Comparison of ENCODE assay signal across 1 cellular context in the genomic region with DNA sequence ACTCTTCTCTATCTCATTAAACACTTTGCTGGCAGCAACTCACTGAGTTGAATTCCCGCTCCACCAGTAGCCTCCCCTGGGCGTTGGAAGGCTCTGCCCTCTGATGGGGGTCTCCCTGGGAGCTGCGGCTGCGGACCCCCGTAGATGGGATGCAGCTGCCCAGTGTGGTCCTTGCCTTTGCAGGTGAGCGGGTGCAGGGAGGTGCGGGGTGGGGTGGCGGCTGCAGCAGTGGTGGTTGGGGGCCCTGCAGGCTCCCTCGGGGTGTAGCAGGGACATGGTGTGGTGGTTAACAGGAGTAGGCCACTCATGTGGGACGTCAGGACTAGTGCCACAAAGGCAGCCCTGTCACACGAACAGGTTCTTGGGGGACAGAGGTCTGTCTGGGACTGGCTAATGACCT.
TF ChIP-seq lines count a peak whose summit lies in the region.

No MANE protein-coding gene starts in this region.

TF ChIP-seq in GM23338, 12 proteins besides CTCF, POLR2A, EP300 and RAD21:
- TF ChIP-seq, protein P1, sequence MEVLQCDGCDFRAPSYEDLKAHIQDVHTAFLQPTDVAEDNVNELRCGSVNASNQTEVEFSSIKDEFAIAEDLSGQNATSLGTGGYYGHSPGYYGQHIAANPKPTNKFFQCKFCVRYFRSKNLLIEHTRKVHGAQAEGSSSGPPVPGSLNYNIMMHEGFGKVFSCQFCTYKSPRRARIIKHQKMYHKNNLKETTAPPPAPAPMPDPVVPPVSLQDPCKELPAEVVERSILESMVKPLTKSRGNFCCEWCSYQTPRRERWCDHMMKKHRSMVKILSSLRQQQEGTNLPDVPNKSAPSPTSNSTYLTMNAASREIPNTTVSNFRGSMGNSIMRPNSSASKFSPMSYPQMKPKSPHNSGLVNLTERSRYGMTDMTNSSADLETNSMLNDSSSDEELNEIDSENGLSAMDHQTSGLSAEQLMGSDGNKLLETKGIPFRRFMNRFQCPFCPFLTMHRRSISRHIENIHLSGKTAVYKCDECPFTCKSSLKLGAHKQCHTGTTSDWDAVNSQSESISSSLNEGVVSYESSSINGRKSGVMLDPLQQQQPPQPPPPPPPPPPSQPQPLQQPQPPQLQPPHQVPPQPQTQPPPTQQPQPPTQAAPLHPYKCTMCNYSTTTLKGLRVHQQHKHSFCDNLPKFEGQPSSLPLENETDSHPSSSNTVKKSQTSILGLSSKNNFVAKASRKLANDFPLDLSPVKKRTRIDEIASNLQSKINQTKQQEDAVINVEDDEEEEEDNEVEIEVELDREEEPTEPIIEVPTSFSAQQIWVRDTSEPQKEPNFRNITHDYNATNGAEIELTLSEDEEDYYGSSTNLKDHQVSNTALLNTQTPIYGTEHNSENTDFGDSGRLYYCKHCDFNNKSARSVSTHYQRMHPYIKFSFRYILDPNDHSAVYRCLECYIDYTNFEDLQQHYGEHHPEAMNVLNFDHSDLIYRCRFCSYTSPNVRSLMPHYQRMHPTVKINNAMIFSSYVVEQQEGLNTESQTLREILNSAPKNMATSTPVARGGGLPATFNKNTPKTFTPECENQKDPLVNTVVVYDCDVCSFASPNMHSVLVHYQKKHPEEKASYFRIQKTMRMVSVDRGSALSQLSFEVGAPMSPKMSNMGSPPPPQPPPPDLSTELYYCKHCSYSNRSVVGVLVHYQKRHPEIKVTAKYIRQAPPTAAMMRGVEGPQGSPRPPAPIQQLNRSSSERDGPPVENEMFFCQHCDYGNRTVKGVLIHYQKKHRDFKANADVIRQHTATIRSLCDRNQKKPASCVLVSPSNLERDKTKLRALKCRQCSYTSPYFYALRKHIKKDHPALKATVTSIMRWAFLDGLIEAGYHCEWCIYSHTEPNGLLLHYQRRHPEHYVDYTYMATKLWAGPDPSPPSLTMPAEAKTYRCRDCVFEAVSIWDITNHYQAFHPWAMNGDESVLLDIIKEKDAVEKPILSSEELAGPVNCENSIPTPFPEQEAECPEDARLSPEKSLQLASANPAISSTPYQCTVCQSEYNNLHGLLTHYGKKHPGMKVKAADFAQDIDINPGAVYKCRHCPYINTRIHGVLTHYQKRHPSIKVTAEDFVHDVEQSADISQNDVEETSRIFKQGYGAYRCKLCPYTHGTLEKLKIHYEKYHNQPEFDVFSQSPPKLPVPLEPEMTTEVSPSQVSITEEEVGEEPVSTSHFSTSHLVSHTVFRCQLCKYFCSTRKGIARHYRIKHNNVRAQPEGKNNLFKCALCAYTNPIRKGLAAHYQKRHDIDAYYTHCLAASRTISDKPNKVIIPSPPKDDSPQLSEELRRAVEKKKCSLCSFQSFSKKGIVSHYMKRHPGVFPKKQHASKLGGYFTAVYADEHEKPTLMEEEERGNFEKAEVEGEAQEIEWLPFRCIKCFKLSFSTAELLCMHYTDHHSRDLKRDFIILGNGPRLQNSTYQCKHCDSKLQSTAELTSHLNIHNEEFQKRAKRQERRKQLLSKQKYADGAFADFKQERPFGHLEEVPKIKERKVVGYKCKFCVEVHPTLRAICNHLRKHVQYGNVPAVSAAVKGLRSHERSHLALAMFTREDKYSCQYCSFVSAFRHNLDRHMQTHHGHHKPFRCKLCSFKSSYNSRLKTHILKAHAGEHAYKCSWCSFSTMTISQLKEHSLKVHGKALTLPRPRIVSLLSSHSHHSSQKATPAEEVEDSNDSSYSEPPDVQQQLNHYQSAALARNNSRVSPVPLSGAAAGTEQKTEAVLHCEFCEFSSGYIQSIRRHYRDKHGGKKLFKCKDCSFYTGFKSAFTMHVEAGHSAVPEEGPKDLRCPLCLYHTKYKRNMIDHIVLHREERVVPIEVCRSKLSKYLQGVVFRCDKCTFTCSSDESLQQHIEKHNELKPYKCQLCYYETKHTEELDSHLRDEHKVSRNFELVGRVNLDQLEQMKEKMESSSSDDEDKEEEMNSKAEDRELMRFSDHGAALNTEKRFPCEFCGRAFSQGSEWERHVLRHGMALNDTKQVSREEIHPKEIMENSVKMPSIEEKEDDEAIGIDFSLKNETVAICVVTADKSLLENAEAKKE (CRISPR knock-in tag; IDR thresholded peaks at IDR 0.05) = no peak
- TF ChIP-seq POLR2AphosphoS5 (IDR thresholded peaks at IDR 0.05; ENCODE audit: low read depth) = no peak
